Comparison of ENCODE assay signal across 8 cellular contexts in the genomic region with DNA sequence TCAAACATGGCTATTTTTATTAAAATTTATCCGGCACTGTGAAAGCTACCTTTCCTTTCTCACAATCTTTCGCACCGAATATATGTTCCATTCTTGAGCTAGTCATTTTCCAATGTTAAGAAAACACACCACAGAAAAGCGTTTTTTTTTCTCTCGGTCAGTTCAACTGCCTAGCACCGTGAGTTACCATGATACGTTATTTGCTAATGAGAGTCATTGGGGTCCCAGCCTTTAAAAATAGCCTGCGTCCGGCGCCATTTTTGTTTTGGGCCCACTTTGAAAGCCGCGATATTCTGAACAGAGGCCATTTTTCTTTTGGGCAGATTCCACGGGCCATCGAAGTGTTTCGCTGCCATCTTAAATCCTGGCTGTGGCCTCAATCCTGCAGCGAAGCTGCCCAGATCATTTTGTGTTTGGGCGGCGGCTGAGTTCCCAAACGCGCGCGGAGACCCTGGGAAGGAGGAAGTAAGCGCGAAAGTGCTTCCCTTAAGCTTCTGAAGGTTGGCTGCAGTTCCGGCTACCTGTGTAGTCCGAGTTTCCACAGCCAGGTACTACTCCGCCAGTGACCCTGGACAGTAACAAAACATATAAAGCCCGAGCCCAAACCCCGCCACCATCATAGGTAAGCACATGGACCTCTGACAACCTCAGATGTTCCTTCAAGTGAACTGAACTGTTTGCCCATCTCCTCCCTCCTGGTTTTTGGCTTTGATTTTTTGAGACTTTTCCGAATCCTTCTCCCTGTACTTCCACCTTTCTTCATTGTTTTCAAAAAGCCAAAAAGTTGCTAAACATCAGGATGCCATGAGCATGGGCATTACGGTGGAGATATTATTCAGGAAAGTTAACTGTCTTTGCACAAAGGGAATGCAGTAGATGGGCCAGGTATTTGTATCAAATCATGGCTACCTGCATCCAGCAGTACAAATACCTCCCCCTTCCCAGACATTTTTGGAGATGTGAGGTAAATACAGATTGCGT. TPM values are rescaled to one million over a fixed set of nuclear protein-coding genes. Genes with fewer than 3 reads are reported as not detected.
DNase-seq lines count a peak whose midpoint lies in the region; ATAC-seq and TF ChIP-seq lines count a peak whose summit lies in the region.

TSS of gene SLX4IP (plus strand) at position 474 of the 981 bp plus-strand sequence. CDS start 22,900 bp downstream, outside the sequence.

- H3K36me3 ChIP-seq in breast epithelium (no peaks in the 10 kb centered on the region), skeletal muscle tissue (ENCODE audit: control insufficient read depth in 3 of 3, insufficient read depth in 3 of 3, low read length in 3 of 3) (peaks cover 0 to 3% (median 0%) of the 10 kb centered on the region in 3 donors)

- peak within 1 kb of the TSS; percentile 87 to 96 (median 92) for H3K9ac ChIP-seq in skeletal muscle tissue (ENCODE audit: low read depth in 1 of 3, low read length in 3 of 3)

- ATAC-seq in GM18873 (IDR thresholded peaks at IDR 0.05; ENCODE audit: low FRiP score, unreplicated experiment) = peak; percentile 58
- peak; percentile 57 for ATAC-seq in HG03135 (IDR thresholded peaks at IDR 0.05; ENCODE audit: unreplicated experiment)

- TF ChIP-seq CTCF in VCaP (conservative IDR thresholded peaks at IDR 0.05) = no peak
- no peak for TF ChIP-seq CTCF in breast epithelium (IDR thresholded peaks at IDR 0.05)

- peak; percentile 93 for DNase-seq in ACHN
- peak; percentile 94 for DNase-seq in NCI-H2196 (lab: John Stamatoyannopoulos, UW; ENCODE audit: unreplicated experiment)
- peak; percentile 89 to 94 for DNase-seq in breast epithelium (ENCODE audit: low spot score in 2 of 2)

- intact Hi-C loops in breast epithelium (cut with DNase I; ENCODE audit: low total_unique reads) = no loop called here

- no peak for TF ChIP-seq POLR2A in breast epithelium (IDR thresholded peaks at IDR 0.05)

- in situ Hi-C loops in ACHN (cut with HindIII; ENCODE audit: low pct_ligation_motif_present, low pct_unique_long_range_greater_than_20kb, low sequenced_read_pairs) = no loop called here

- no peaks in the 10 kb centered on the region for H3K9me3 ChIP-seq in breast epithelium
- no peaks in the 10 kb centered on the region for H3K9me3 ChIP-seq in iPS-18c (ENCODE audit: control insufficient read depth, insufficient read depth, low read length)
- H3K9me3 ChIP-seq in skeletal muscle tissue (ENCODE audit: control insufficient read depth in 3 of 3, low read length in 3 of 3) = no peaks in the 10 kb centered on the region

- H3K27ac ChIP-seq in VCaP (peak within 1 kb of the TSS; percentile 93), breast epithelium (peak within 1 kb of the TSS; percentile 90 to 91), skeletal muscle tissue (ENCODE audit: low read depth, low read length) (peak within 1 kb of the TSS; percentile 91)

- peak within 1 kb of the TSS; percentile 85 to 93 (median 90) for H3K4me3 ChIP-seq in breast epithelium
- H3K4me3 ChIP-seq in iPS-18c (ENCODE audit: insufficient read depth, low read depth, low read length) = peak within 1 kb of the TSS; percentile 88
- H3K4me3 ChIP-seq in skeletal muscle tissue (ENCODE audit: low read length in 3 of 3) = peak within 1 kb of the TSS; percentile 87 to 93 (median 91)

- H3K4me1 ChIP-seq in breast epithelium (peaks cover 0 to 4% of the 10 kb centered on the region in 2 donors), skeletal muscle tissue (ENCODE audit: control insufficient read depth in 3 of 3, insufficient read depth in 3 of 3, low read length in 3 of 3) (peaks cover 11 to 24% (median 24%) of the 10 kb centered on the region in 3 donors)

- no peaks in the 10 kb centered on the region for H3K27me3 ChIP-seq in breast epithelium
- no peaks in the 10 kb centered on the region for H3K27me3 ChIP-seq in skeletal muscle tissue (ENCODE audit: control insufficient read depth in 3 of 3, insufficient read depth in 3 of 3, low read length in 3 of 3)

RNA-seq across cellular contexts. Expression of gene SLX4IP, which starts in this region (rescaled TPM):
- total RNA-seq in breast epithelium (1 to 10 TPM; 4.2 to 6.9 (median 5.9) TPM), skeletal muscle tissue (4.2 TPM)

Comparison
In these comparisons a context has a peak if more than half of its experiments do, and no peak if none do; other contexts are left out.
1. Peak in every context shown above with its lines: DNase-seq, ATAC-seq, H3K4me3 ChIP-seq and H3K27ac ChIP-seq.